8 cellular contexts compared by ENCODE assay signal in genomic region chr3:101828289-101828688, GRCh38. TPM values are rescaled to one million over a fixed set of nuclear protein-coding genes. Genes with fewer than 3 reads are reported as not detected.
DNase-seq lines count a peak whose midpoint lies in the region; ATAC-seq, FAIRE-seq and TF ChIP-seq lines count a peak whose summit lies in the region.

No MANE protein-coding gene starts in this region.

- peaks cover 17% of the 10 kb centered on the region for H3K36me3 Mint-ChIP-seq in activated naive CD4-positive, alpha-beta T cell treated with anti-CD3 and anti-CD28 coated beads, Interleukin-2, amount 50 U/mL, for 24 hours

- H3K27me3 ChIP-seq in ascending aorta (no peaks in the 10 kb centered on the region), mesenchymal stem cell (ENCODE audit: control insufficient read depth in 1 of 2, insufficient read depth in 1 of 2, low read length in 2 of 2) (no peaks in the 10 kb centered on the region), upper lobe of right lung (no peaks in the 10 kb centered on the region)

- H3K4me3 Mint-ChIP-seq in activated naive CD4-positive, alpha-beta T cell treated with anti-CD3 and anti-CD28 coated beads, Interleukin-2, amount 50 U/mL, for 24 hours = peak overlapping the region; percentile 91

- no peak overlapping the region for H2BK12ac ChIP-seq in mesenchymal stem cell (ENCODE audit: low read length in 2 of 2)

- H2AK5ac ChIP-seq in mesenchymal stem cell (ENCODE audit: low read length, severe bottlenecking) = no peak overlapping the region

- H3K79me1 ChIP-seq in mesenchymal stem cell (replicated peaks; ENCODE audit: low read length, poor library complexity, severe bottlenecking) = peaks cover 13% of the 10 kb centered on the region

- peak overlapping the region; percentile 54 for H3K4me2 ChIP-seq in mesenchymal stem cell (ENCODE audit: low read length, poor library complexity, severe bottlenecking)

- H3K27me3 Mint-ChIP-seq in activated naive CD4-positive, alpha-beta T cell treated with anti-CD3 and anti-CD28 coated beads, Interleukin-2, amount 50 U/mL, for 24 hours = no peaks in the 10 kb centered on the region

- H3K4me3 ChIP-seq in ascending aorta = peak overlapping the region; percentile 64 to 66
- H3K4me3 ChIP-seq in mesenchymal stem cell (ENCODE audit: insufficient read depth in 1 of 2, low read depth in 1 of 2, low read length in 2 of 2) = peak overlapping the region in 1 of 2 experiments; percentile 85
- H3K4me3 ChIP-seq in upper lobe of right lung = peak overlapping the region; percentile 58

- peak overlapping the region; percentile 97 for H3K9ac ChIP-seq in mesenchymal stem cell (ENCODE audit: low read length)

- no peak for DNase-seq in activated naive CD4-positive, alpha-beta T cell (lab: John Stamatoyannopoulos, UW)
- no peak for DNase-seq in ascending aorta (ENCODE audit: low spot score in 2 of 2)
- DNase-seq in mesenchymal stem cell = no peak
- DNase-seq in upper lobe of right lung = no peak
- DNase-seq in GM12891 (ENCODE audit: insufficient read length, low spot score) = no peak
- no peak for DNase-seq in NCI-H2171 (lab: John Stamatoyannopoulos, UW)

- intact Hi-C loops in ascending aorta (cut with DNase I) = loop anchor here (2.0 kb wide), 1 partner anchor 75 kb away; no protein-coding TSS in a partner anchor
- intact Hi-C loops in upper lobe of right lung (cut with DNase I) = no loop called here

- ATAC-seq in upper lobe of right lung (no peak), GM18861 (IDR thresholded peaks at IDR 0.05; ENCODE audit: unreplicated experiment) (no peak)

- H3K4ac ChIP-seq in mesenchymal stem cell (ENCODE audit: low read depth in 1 of 2, low read length in 2 of 2) = no peak overlapping the region

- no peak for FAIRE-seq in GM12891 (lab: Jason Lieb, UNC)

- H2BK5ac ChIP-seq in mesenchymal stem cell (ENCODE audit: low read depth, low read length, poor library complexity, severe bottlenecking) = no peak overlapping the region

- H3K27ac ChIP-seq in ascending aorta = peak overlapping the region; percentile 78 to 87
- peak overlapping the region; percentile 62 for H3K27ac ChIP-seq in mesenchymal stem cell (ENCODE audit: low read length, poor library complexity, severe bottlenecking)
- H3K27ac ChIP-seq in upper lobe of right lung = peak overlapping the region; percentile 88

- H3K9me3 ChIP-seq in ascending aorta = no peaks in the 10 kb centered on the region
- no peaks in the 10 kb centered on the region for H3K9me3 ChIP-seq in mesenchymal stem cell (ENCODE audit: control insufficient read depth, low read length)
- H3K9me3 ChIP-seq in upper lobe of right lung = no peaks in the 10 kb centered on the region

- no CpG with 5 or more reads among the region's 3 CpGs for WGBS in mesenchymal stem cell

- peak overlapping the region; percentile 99 for H3K27ac Mint-ChIP-seq in activated naive CD4-positive, alpha-beta T cell treated with anti-CD3 and anti-CD28 coated beads, Interleukin-2, amount 50 U/mL, for 24 hours

- no peak for TF ChIP-seq CTCF in ascending aorta (IDR thresholded peaks at IDR 0.05)
- no peak for TF ChIP-seq CTCF in upper lobe of right lung (IDR thresholded peaks at IDR 0.05)

- H2BK120ac ChIP-seq in mesenchymal stem cell (ENCODE audit: low read depth, low read length) = no peak overlapping the region

- H2AFZ ChIP-seq in mesenchymal stem cell (ENCODE audit: low read depth, low read length) = no peak overlapping the region

- no peak overlapping the region for H4K91ac ChIP-seq in mesenchymal stem cell (ENCODE audit: low read length)

- no peak overlapping the region for H2BK15ac ChIP-seq in mesenchymal stem cell (ENCODE audit: low read depth, poor library complexity, severe bottlenecking)

- H3K18ac ChIP-seq in mesenchymal stem cell (ENCODE audit: low read depth in 1 of 2, low read length in 2 of 2) = no peak overlapping the region

- H3K36me3 ChIP-seq in ascending aorta (peaks cover 0 to 4% of the 10 kb centered on the region in 2 donors), mesenchymal stem cell (ENCODE audit: control insufficient read depth in 1 of 2, insufficient read depth in 2 of 2, low read depth in 1 of 2, low read length in 2 of 2) (peaks cover 4 to 5% of the 10 kb centered on the region in 2 experiments), upper lobe of right lung (no peaks in the 10 kb centered on the region)

- H4K8ac ChIP-seq in mesenchymal stem cell (ENCODE audit: low read length) = no peak overlapping the region

- no peak overlapping the region for H3K14ac ChIP-seq in mesenchymal stem cell (ENCODE audit: low read length in 2 of 2)

- no peaks in the 10 kb centered on the region for H3K9me3 Mint-ChIP-seq in activated naive CD4-positive, alpha-beta T cell treated with anti-CD3 and anti-CD28 coated beads, Interleukin-2, amount 50 U/mL, for 24 hours

- TF ChIP-seq POLR2A in GM12891 (IDR thresholded peaks at IDR 0.05; ENCODE audit: low read depth, low read length) = no peak

- H3K4me1 ChIP-seq in ascending aorta = peaks cover 0 to 21% of the 10 kb centered on the region in 2 donors
- H3K4me1 ChIP-seq in mesenchymal stem cell (ENCODE audit: control insufficient read depth, insufficient read depth, low read depth, low read length) = no peaks in the 10 kb centered on the region
- peaks cover 27% of the 10 kb centered on the region for H3K4me1 ChIP-seq in upper lobe of right lung

- peaks cover 76% of the 10 kb centered on the region for H3K4me1 Mint-ChIP-seq in activated naive CD4-positive, alpha-beta T cell treated with anti-CD3 and anti-CD28 coated beads, Interleukin-2, amount 50 U/mL, for 24 hours

- H3K23ac ChIP-seq in mesenchymal stem cell (ENCODE audit: low read length in 2 of 2) = no peak overlapping the region

TF ChIP-seq in GM12891, 5 proteins besides CTCF, POLR2A, EP300 and RAD21:
- TF ChIP-seq POU2F2 (IDR thresholded peaks at IDR 0.05; ENCODE audit: low read depth, low read length) (no peak), TAF1 (IDR thresholded peaks at IDR 0.05; ENCODE audit: low read depth, low read length) (no peak), POLR2AphosphoS5 (IDR thresholded peaks at IDR 0.05; ENCODE audit: low read depth, low read length) (no peak), SPI1 (IDR thresholded peaks at IDR 0.05; ENCODE audit: low read depth, low read length) (no peak), PAX5 (IDR thresholded peaks at IDR 0.05; ENCODE audit: insufficient read depth, low read length, severe bottlenecking) (no peak)

RNA-seq across cellular contexts. Expression of gene NFKBIZ, which starts 21.0 kb away (rescaled TPM):
- 349 TPM for total RNA-seq in ascending aorta
- polyA plus RNA-seq in mesenchymal stem cell (2013, experiment 1 of 2) = 44.7 TPM
- 39.9 TPM for polyA plus RNA-seq in mesenchymal stem cell (2013, experiment 2 of 2)
- 87.7 TPM for total RNA-seq in upper lobe of right lung
- 30.5 TPM for polyA plus RNA-seq in GM12891 (2012; ENCODE audit: low read depth, missing spikeins)

RNA-seq across cellular contexts. Expression of gene NXPE3, which starts 49.3 kb away (rescaled TPM):
- total RNA-seq in ascending aorta (25.8 TPM), upper lobe of right lung (15.9 TPM)
- polyA plus RNA-seq in mesenchymal stem cell (2013, experiment 1 of 2) = 25.0 TPM
- polyA plus RNA-seq in mesenchymal stem cell (2013, experiment 2 of 2) = 25.1 TPM
- 2.8 TPM for polyA plus RNA-seq in GM12891 (2012; ENCODE audit: low read depth, missing spikeins)
